Comparison of ENCODE assay signal across 9 cellular contexts in the genomic region with DNA sequence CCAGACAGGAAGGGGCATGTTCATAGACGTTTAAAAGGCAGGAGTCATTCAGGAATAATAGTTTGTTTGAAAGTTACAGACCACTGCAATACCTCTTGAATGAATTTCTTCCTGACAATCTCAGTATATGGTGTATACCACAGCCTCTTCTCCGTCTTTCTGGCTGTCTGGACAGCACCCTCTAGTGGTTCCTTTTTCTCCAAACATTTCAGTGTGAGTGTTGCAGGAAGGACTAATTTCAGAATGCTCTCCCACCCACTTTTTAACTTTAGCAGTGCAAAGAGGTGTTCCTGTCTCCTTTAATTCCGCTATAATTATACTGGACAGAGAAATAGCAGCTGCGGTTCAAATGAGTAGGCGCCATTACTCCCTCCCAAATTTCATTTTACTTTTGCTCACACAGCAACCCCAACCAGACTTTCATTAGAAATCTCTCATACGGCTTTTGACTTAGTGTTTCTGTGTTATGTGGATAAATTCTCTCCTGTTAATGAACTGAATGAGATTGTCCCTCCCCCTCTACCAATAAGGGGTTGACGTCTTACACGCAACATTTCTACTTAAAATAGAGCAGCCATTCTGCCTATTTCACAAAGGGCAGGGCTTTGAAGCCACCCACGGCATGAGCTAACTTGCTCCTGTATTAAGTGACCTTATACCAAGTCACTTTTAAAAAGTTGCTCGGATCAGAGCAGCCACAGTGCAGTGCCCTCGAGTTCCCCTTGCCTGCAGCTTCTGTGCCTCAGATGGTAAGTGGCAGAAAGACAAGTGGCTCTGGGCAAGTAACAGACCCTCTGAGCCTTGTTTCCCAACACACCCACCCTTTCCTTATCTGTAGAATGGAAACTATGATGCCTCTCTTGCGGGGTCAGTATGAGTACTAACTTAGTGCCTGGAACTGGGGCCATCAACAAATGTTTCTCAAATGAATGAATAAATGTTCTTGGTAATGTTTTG.
DNase-seq lines count a peak whose midpoint lies in the region; ATAC-seq, FAIRE-seq and TF ChIP-seq lines count a peak whose summit lies in the region.
"Had no signal": no experiment of that assay in that cellular context is flagged by ENCODE, and none has a peak within 500 bp of the region (broad histone marks: within the 10 kb centered on the region; RNA-seq: fewer than 3 reads in every experiment).

No MANE protein-coding gene starts in this region.

- H3K56ac ChIP-seq in IMR-90 (ENCODE audit: extremely low read depth, insufficient read depth, low read length) = no peak overlapping the region

- no peak overlapping the region for H3K23ac ChIP-seq in IMR-90 (ENCODE audit: low read depth, low read length)

- in situ Hi-C loops in IMR-90 (cut with MboI; ENCODE audit: low sequenced_read_pairs) = no loop called here

- no peak for TF ChIP-seq RAD21 in IMR-90 (IDR thresholded peaks at IDR 0.05; ENCODE audit: low read length)

- H4K91ac ChIP-seq in IMR-90 (ENCODE audit: insufficient read depth, low read depth, low read length) = no peak overlapping the region

- H3K9ac ChIP-seq in IMR-90 (ENCODE audit: low read depth, low read length) = no peak overlapping the region

- no peak overlapping the region for H3K4ac ChIP-seq in IMR-90 (ENCODE audit: low read depth, low read length)

- dilution Hi-C loops in IMR-90 (cut with HindIII; ENCODE audit: low sequenced_read_pairs, unreplicated experiment) = no loop called here

- H4K8ac ChIP-seq in IMR-90 (ENCODE audit: low read depth in 2 of 2, low read length in 2 of 2) = no peak overlapping the region

- H3K27me3 ChIP-seq in IMR-90 (ENCODE audit: control insufficient read depth, insufficient read depth, low read length) = no peaks in the 10 kb centered on the region
- no peaks in the 10 kb centered on the region for H3K27me3 ChIP-seq in RWPE2 (ENCODE audit: insufficient read depth, poor library complexity, severe bottlenecking)
- no peaks in the 10 kb centered on the region for H3K27me3 ChIP-seq in psoas muscle (ENCODE audit: insufficient read depth in 3 of 3, low read length in 2 of 3)

- no peaks in the 10 kb centered on the region for H3K9me1 ChIP-seq in IMR-90 (ENCODE audit: insufficient read depth, low read length)

- no TSS peak for BruUV-seq in IMR-90 (replicated peaks; lab: Mats Ljungman, UMichigan)

- H3K27me3 Mint-ChIP-seq in activated CD4-positive, alpha-beta memory T cell treated with anti-CD3 and anti-CD28 coated beads, Interleukin-2, amount 10 ng/mL, durations not matched to agents 7 days and 5 days = no peaks in the 10 kb centered on the region

- no peaks in the 10 kb centered on the region for H3K79me1 ChIP-seq in IMR-90 (ENCODE audit: low read depth in 1 of 2, low read length in 2 of 2)

- DNase-seq in D721Med (ENCODE audit: insufficient read length, low spot score) (no peak), IMR-90 (peak; percentile 20), RWPE2 (ENCODE audit: low spot score) (no peak), foreskin fibroblast (peak in 1 of 2 donors; percentile 1), psoas muscle (no peak), GOT3 (lab: John Stamatoyannopoulos, UW) (no peak)
- DNase-seq in activated CD4-positive, alpha-beta memory T cell treated with anti-CD3 and anti-CD28 coated beads, Interleukin-2, amount 10 ng/mL, durations not matched to agents 7 days and 5 days = no peak
- DNase-seq: activated B cell treated with CpG ODN at 0.5 μM for 24 hours had no signal

- H3K27ac ChIP-seq in IMR-90 (ENCODE audit: insufficient read depth, low read length) (no peak overlapping the region), RWPE2 (ENCODE audit: poor library complexity, severe bottlenecking) (no peak overlapping the region), psoas muscle (no peak overlapping the region)

- WGBS in IMR-90 (ENCODE audit: extremely low coverage in 2 of 2, insufficient read length in 1 of 2), 2 experiments = no CpG with 5 or more reads among the region's 12 CpGs
- WGBS in psoas muscle, 3 donors = 45 to 50% (median 48%) methylated on average over 12 of the region's 12 CpGs

- no peaks in the 10 kb centered on the region for H3K9me3 Mint-ChIP-seq in activated CD4-positive, alpha-beta memory T cell treated with anti-CD3 and anti-CD28 coated beads, Interleukin-2, amount 10 ng/mL, durations not matched to agents 7 days and 5 days
- H3K9me3 Mint-ChIP-seq: activated B cell treated with CpG ODN at 0.5 μM for 24 hours had no signal

- no peak overlapping the region for H2AK9ac ChIP-seq in IMR-90 (replicated peaks; ENCODE audit: low read depth, low read length, poor library complexity)

- no peak overlapping the region for H4K5ac ChIP-seq in IMR-90 (ENCODE audit: low read depth, low read length)

- no peak for TF ChIP-seq POLR2A in IMR-90 (IDR thresholded peaks at IDR 0.05; ENCODE audit: low read depth, low read length)

- no peak for FAIRE-seq in D721Med (lab: Jason Lieb, UNC)

- peak; percentile 81 for TF ChIP-seq CTCF in D721Med (IDR thresholded peaks at IDR 0.05; ENCODE audit: insufficient read depth, missing control alignments)
- TF ChIP-seq CTCF in IMR-90 (conservative IDR thresholded peaks at IDR 0.05; ENCODE audit: low read depth, low read length) = peak; percentile 40
- TF ChIP-seq CTCF in RWPE2 (IDR thresholded peaks at IDR 0.05; ENCODE audit: poor library complexity, severe bottlenecking) = peak; percentile 73
- peak; percentile 58 for TF ChIP-seq CTCF in foreskin fibroblast (IDR thresholded peaks at IDR 0.05; ENCODE audit: low read depth, low read length)
- peak; percentile 60 for TF ChIP-seq CTCF in psoas muscle (IDR thresholded peaks at IDR 0.05)

- no peak overlapping the region for H2AFZ ChIP-seq in IMR-90 (replicated peaks; ENCODE audit: low read length, poor library complexity)

- no peaks in the 10 kb centered on the region for H4K20me1 ChIP-seq in IMR-90 (ENCODE audit: insufficient read depth, low read length)

- H3K14ac ChIP-seq in IMR-90 (replicated peaks; ENCODE audit: low read depth, low read length) = no peak overlapping the region

- H3K4me1 Mint-ChIP-seq in activated CD4-positive, alpha-beta memory T cell treated with anti-CD3 and anti-CD28 coated beads, Interleukin-2, amount 10 ng/mL, durations not matched to agents 7 days and 5 days = no peaks in the 10 kb centered on the region
- H3K4me1 Mint-ChIP-seq: activated B cell treated with CpG ODN at 0.5 μM for 24 hours had no signal

- H3K9me3 ChIP-seq in IMR-90 (ENCODE audit: control insufficient read depth, insufficient read depth, low read length) = peaks cover 31% of the 10 kb centered on the region
- H3K9me3 ChIP-seq in RWPE2 (ENCODE audit: severe bottlenecking) = no peaks in the 10 kb centered on the region
- no peaks in the 10 kb centered on the region for H3K9me3 ChIP-seq in psoas muscle

- H3K36me3 Mint-ChIP-seq in activated CD4-positive, alpha-beta memory T cell treated with anti-CD3 and anti-CD28 coated beads, Interleukin-2, amount 10 ng/mL, durations not matched to agents 7 days and 5 days (ENCODE audit: low read depth) = no peaks in the 10 kb centered on the region

- H3K27ac Mint-ChIP-seq in activated CD4-positive, alpha-beta memory T cell treated with anti-CD3 and anti-CD28 coated beads, Interleukin-2, amount 10 ng/mL, durations not matched to agents 7 days and 5 days = no peak overlapping the region
- H3K27ac Mint-ChIP-seq: activated B cell treated with CpG ODN at 0.5 μM for 24 hours had no signal

- H3K4me1 ChIP-seq in IMR-90 (ENCODE audit: control insufficient read depth, insufficient read depth, low read length) (no peaks in the 10 kb centered on the region), RWPE2 (ENCODE audit: insufficient read depth, poor library complexity, severe bottlenecking) (no peaks in the 10 kb centered on the region), psoas muscle (no peaks in the 10 kb centered on the region)

- H2BK120ac ChIP-seq in IMR-90 (ENCODE audit: low read depth, low read length) = no peak overlapping the region

- POLR2A ChIA-PET in IMR-90 (lab: Charles Lee; ENCODE audit: unreplicated experiment) = no interaction called here
- POLR2A ChIA-PET in activated CD4-positive, alpha-beta memory T cell treated with anti-CD3 and anti-CD28 coated beads, Interleukin-2, amount 10 ng/mL, durations not matched to agents 7 days and 5 days (lab: Charles Lee) = no interaction called here

- intact Hi-C loops in IMR-90 (cut with micrococcal nuclease) = no loop called here
- intact Hi-C loops in psoas muscle (cut with DNase I) = no loop called here

- H3K4me2 ChIP-seq in IMR-90 (ENCODE audit: low read depth, low read length) = no peak overlapping the region

- no peak overlapping the region for H2AK5ac ChIP-seq in IMR-90 (ENCODE audit: low read depth, low read length)

- H2BK15ac ChIP-seq in IMR-90 (ENCODE audit: low read depth, low read length) = no peak overlapping the region

- no peak overlapping the region for H3K4me3 Mint-ChIP-seq in activated CD4-positive, alpha-beta memory T cell treated with anti-CD3 and anti-CD28 coated beads, Interleukin-2, amount 10 ng/mL, durations not matched to agents 7 days and 5 days
- H3K4me3 Mint-ChIP-seq: activated B cell treated with CpG ODN at 0.5 μM for 24 hours had no signal

- ATAC-seq in GM19324 (IDR thresholded peaks at IDR 0.05; ENCODE audit: low FRiP score, unreplicated experiment) = peak; percentile 59
- no peak for ATAC-seq in IMR-90 (ENCODE audit: low read depth)
- peak; percentile 60 for ATAC-seq in RWPE2 (ENCODE audit: low read depth)
- ATAC-seq in psoas muscle = no peak

- no peak overlapping the region for H2BK5ac ChIP-seq in IMR-90 (ENCODE audit: low read depth, low read length, poor library complexity, severe bottlenecking)

- no peak overlapping the region for H3K18ac ChIP-seq in IMR-90 (ENCODE audit: low read depth, low read length)

- CTCF ChIA-PET in IMR-90 (lab: Yijun Ruan, JAX) = interaction anchor here (0.6 kb wide), 1 partner anchor 797 kb away, joined by 3 read pairs; no protein-coding TSS in a partner anchor
- CTCF ChIA-PET in activated CD4-positive, alpha-beta memory T cell treated with anti-CD3 and anti-CD28 coated beads, Interleukin-2, amount 10 ng/mL, durations not matched to agents 7 days and 5 days (lab: Charles Lee) = interaction anchor here (0.6 to 1.6 kb wide), 3 partner anchors 29 to 672 kb away, joined by 3 read pairs; no protein-coding TSS in a partner anchor

- no peak overlapping the region for H2BK20ac ChIP-seq in IMR-90 (ENCODE audit: low read depth, low read length)

- H3K4me3 ChIP-seq in IMR-90 (ENCODE audit: insufficient read depth, low read depth, low read length) (no peak overlapping the region), RWPE2 (ENCODE audit: severe bottlenecking) (no peak overlapping the region), foreskin fibroblast (ENCODE audit: low read depth in 1 of 2, low read length in 2 of 2) (no peak overlapping the region), psoas muscle (no peak overlapping the region)

- H3K36me3 ChIP-seq in IMR-90 (ENCODE audit: control insufficient read depth, insufficient read depth, low read length) (no peaks in the 10 kb centered on the region), RWPE2 (ENCODE audit: low read depth) (no peaks in the 10 kb centered on the region), psoas muscle (ENCODE audit: insufficient read depth in 1 of 2, low read depth in 1 of 2) (no peaks in the 10 kb centered on the region)

TF ChIP-seq in IMR-90, 13 proteins besides CTCF, POLR2A, EP300 and RAD21:
- TF ChIP-seq SMC3 (IDR thresholded peaks at IDR 0.05; ENCODE audit: low read depth, low read length) (0 out of 2 replicates have a peak, but pooled peaks have one; percentile 6), MAZ (IDR thresholded peaks at IDR 0.05; ENCODE audit: borderline replicate concordance, low read depth, low read length) (no peak)
TF ChIP-seq in IMR-90: peak in this region for 1.

Comparison
In these comparisons a context has a peak if more than half of its experiments do, and no peak if none do; other contexts are left out.
1. ATAC-seq: peak in GM19324 (single experiment) and RWPE2 (single experiment); none in IMR-90 (single experiment) and psoas muscle (0 of 4).
2. Peak in every context shown above with its lines, with median percentiles within 50 percentile points of each other: CTCF ChIP-seq.